ENCODE assay signal across 9 cellular contexts in genomic region chr15:88246666-88247446, GRCh38. TPM values are rescaled to one million over a fixed set of nuclear protein-coding genes. Genes with fewer than 3 reads are reported as not detected.
DNase-seq lines count a peak whose midpoint lies in the region; ATAC-seq and TF ChIP-seq lines count a peak whose summit lies in the region.
"Had no signal": no experiment of that assay in that cellular context is flagged by ENCODE, and none has a peak within 500 bp of the region (broad histone marks: within the 10 kb centered on the region; RNA-seq: fewer than 3 reads in every experiment).

No MANE protein-coding gene starts in this region.

- H3K79me2 ChIP-seq in OCI-LY3 (ENCODE audit: low read length) = no peaks in the 10 kb centered on the region

- peak overlapping the region; percentile 81 for H2AFZ ChIP-seq in OCI-LY3 (ENCODE audit: low read depth, low read length)

- no peaks in the 10 kb centered on the region for H3K9me3 Mint-ChIP-seq in natural killer cell
- H3K9me3 Mint-ChIP-seq: dendritic cell treated with granulocyte-macrophage colony-stimulating factor and Interleukin-4, amounts not matched to agents 40 ng/mL and 50 ng/mL, for 4 days had no signal

- peak; percentile 71 for ATAC-seq in GM21360 (IDR thresholded peaks at IDR 0.05; ENCODE audit: unreplicated experiment)
- ATAC-seq in natural killer cell = peak; percentile 87 to 94 (median 87)

- WGBS in esophagus squamous epithelium, 2 donors = 12 to 15% methylated on average over 22 of the region's 27 CpGs

- no peaks in the 10 kb centered on the region for H4K20me1 ChIP-seq in OCI-LY3 (ENCODE audit: insufficient read depth, low read length)

- H3K36me3 ChIP-seq in OCI-LY3 (replicated peaks; ENCODE audit: low read depth, low read length) = no peaks in the 10 kb centered on the region
- H3K36me3 ChIP-seq in esophagus squamous epithelium = no peaks in the 10 kb centered on the region

- no peak for TF ChIP-seq POLR2A in esophagus squamous epithelium (IDR thresholded peaks at IDR 0.05)

- intact Hi-C loops in esophagus squamous epithelium (cut with DNase I) (no loop called here), natural killer cell (cut with micrococcal nuclease) (loop anchor here (2.0 kb wide), 1 partner anchor 1622 kb away; no protein-coding TSS in a partner anchor)

- TF ChIP-seq CTCF in OCI-LY3 (IDR thresholded peaks at IDR 0.05; ENCODE audit: low read depth, low read length) = peak; percentile 95
- TF ChIP-seq CTCF in esophagus squamous epithelium (IDR thresholded peaks at IDR 0.05) = peak; percentile 75 to 95 (median 90)
- peak; percentile 95 for TF ChIP-seq CTCF in natural killer cell (IDR thresholded peaks at IDR 0.05)

- H3K27ac Mint-ChIP-seq in natural killer cell = no peak overlapping the region
- H3K27ac Mint-ChIP-seq: dendritic cell treated with granulocyte-macrophage colony-stimulating factor and Interleukin-4, amounts not matched to agents 40 ng/mL and 50 ng/mL, for 4 days had no signal

- peaks cover 9% of the 10 kb centered on the region for H3K4me1 ChIP-seq in OCI-LY3 (ENCODE audit: low read length)
- peaks cover 4 to 14% (median 5%) of the 10 kb centered on the region in 3 donors for H3K4me1 ChIP-seq in esophagus squamous epithelium

- H3K27ac ChIP-seq in OCI-LY3 (ENCODE audit: low read length) (no peak overlapping the region), esophagus squamous epithelium (no peak overlapping the region)

- peaks cover 9 to 13% of the 10 kb centered on the region in 2 donors for H3K27me3 Mint-ChIP-seq in natural killer cell (ENCODE audit: low read depth in 2 of 2)

- DNase-seq in COR-L47 (lab: John Stamatoyannopoulos, UW) = peak; percentile 31
- peak; percentile 36 for DNase-seq in HS-5 (ENCODE audit: low read depth)
- DNase-seq in activated T-cell treated with anti-CD3 and anti-CD28 coated beads for 48 hours (ENCODE audit: low read depth) = peak; percentile 73
- no peak for DNase-seq in esophagus squamous epithelium (lab: John Stamatoyannopoulos, UW)
- peak; percentile 65 for DNase-seq in natural killer cell
- DNase-seq in stimulated activated naive CD4-positive, alpha-beta T cell (lab: John Stamatoyannopoulos, UW) = peak; percentile 27 to 77 (median 51)

- H3K4me3 Mint-ChIP-seq in natural killer cell = no peak overlapping the region
- H3K4me3 Mint-ChIP-seq: dendritic cell treated with granulocyte-macrophage colony-stimulating factor and Interleukin-4, amounts not matched to agents 40 ng/mL and 50 ng/mL, for 4 days had no signal

- no peaks in the 10 kb centered on the region for H3K9me3 ChIP-seq in OCI-LY3 (ENCODE audit: insufficient read depth, low read length)
- H3K9me3 ChIP-seq in esophagus squamous epithelium = no peaks in the 10 kb centered on the region

- peak overlapping the region; percentile 87 for H3K4me2 ChIP-seq in OCI-LY3 (ENCODE audit: low read length)

- H3K4me1 Mint-ChIP-seq in natural killer cell = peaks cover 4 to 8% of the 10 kb centered on the region in 2 donors

- H3K4me3 ChIP-seq in OCI-LY3 (ENCODE audit: low read length) (peak overlapping the region; percentile 67), esophagus squamous epithelium (peak overlapping the region in 1 of 4 donors; percentile 40)

- H3K27me3 ChIP-seq in OCI-LY3 (ENCODE audit: low read depth, low read length) = no peaks in the 10 kb centered on the region
- peaks cover 0 to 43% (median 0%) of the 10 kb centered on the region in 4 donors for H3K27me3 ChIP-seq in esophagus squamous epithelium

- H3K9ac ChIP-seq in OCI-LY3 (ENCODE audit: low read length) = peak overlapping the region; percentile 16; the same call in 1 of the 2 replicates

- no peaks in the 10 kb centered on the region for H3K36me3 Mint-ChIP-seq in natural killer cell

RNA-seq across cellular contexts. Expression of gene NTRK3, which starts 9.7 kb away (rescaled TPM):
- 1 to 10 TPM in 1 of 4 donors, under 1 TPM in 3; 0.09 to 2.7 (median 0.62) TPM for total RNA-seq in esophagus squamous epithelium
- total RNA-seq in natural killer cell = not detected
